Comparison of ENCODE assay signal across 24 cellular contexts in the genomic region with DNA sequence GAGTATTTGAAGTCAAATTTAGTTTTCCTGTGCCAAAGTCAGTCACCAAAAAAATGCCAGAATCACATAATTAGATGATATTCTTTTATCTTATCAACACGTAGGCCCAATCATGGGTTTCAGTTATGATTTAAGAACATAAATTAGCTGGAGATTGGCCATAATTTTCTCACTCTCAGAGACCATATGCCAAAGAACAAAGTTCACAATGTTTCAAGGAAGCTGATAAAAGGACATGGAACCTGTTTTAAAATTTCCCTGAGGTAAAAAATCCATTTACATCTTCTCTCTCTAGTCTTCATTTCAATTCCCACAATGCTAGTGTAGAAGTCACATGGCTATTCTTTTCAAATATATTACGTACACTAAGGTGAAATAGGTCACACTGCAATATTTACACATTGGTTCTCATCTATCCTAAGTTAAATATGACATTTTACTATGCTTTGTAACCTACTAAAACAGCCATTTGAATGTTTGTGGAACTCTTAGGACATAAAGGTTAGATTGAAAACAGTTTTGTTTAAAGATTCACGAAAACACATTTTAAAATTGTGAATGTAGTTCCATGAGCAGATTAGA.
"Had no signal": no experiment of that assay in that cellular context is flagged by ENCODE, and none has a peak within 500 bp of the region (broad histone marks: within the 10 kb centered on the region; RNA-seq: fewer than 3 reads in every experiment).

No MANE protein-coding gene starts in this region.

- ATAC-seq: gastrocnemius medialis; heart right ventricle; left ventricle myocardium superior; naive thymus-derived CD4-positive, alpha-beta T cell; right cardiac atrium; stimulated activated naive B cell treated with anti-CD40 and anti-IgM and Interleukin-4, amounts not matched to agents 10 μg/mL and 1 μg/mL and 100 μg/mL, for 72 hours; stimulated activated naive CD8-positive, alpha-beta T cell treated with anti-CD3 and anti-CD28 coated beads, Interleukin-15, amount 100 ng/mL, for 72 hours; upper lobe of right lung had no signal

- H3K4me3 ChIP-seq: dorsolateral prefrontal cortex, esophagus muscularis mucosa, gastrocnemius medialis, heart right ventricle, spleen, testis, tibial nerve, upper lobe of right lung, vagina had no signal

- H3K4me3 Mint-ChIP-seq: naive thymus-derived CD4-positive, alpha-beta T cell; nephron progenitor cell; stimulated activated naive B cell treated with anti-CD40 and anti-IgM and Interleukin-4, amounts not matched to agents 10 μg/mL and 1 μg/mL and 100 μg/mL, for 72 hours; stimulated activated naive CD8-positive, alpha-beta T cell treated with anti-CD3 and anti-CD28 coated beads, Interleukin-15, amount 100 ng/mL, for 72 hours had no signal

- H3K9me3 ChIP-seq: gastrocnemius medialis, spleen, testis, tibial nerve, upper lobe of right lung, vagina had no signal

- H3K27ac Mint-ChIP-seq: naive thymus-derived CD4-positive, alpha-beta T cell; nephron progenitor cell; stimulated activated naive B cell treated with anti-CD40 and anti-IgM and Interleukin-4, amounts not matched to agents 10 μg/mL and 1 μg/mL and 100 μg/mL, for 72 hours; stimulated activated naive CD8-positive, alpha-beta T cell treated with anti-CD3 and anti-CD28 coated beads, Interleukin-15, amount 100 ng/mL, for 72 hours had no signal

- FAIRE-seq: endometrium had no signal

- H3K27me3 Mint-ChIP-seq: naive thymus-derived CD4-positive, alpha-beta T cell; stimulated activated naive B cell treated with anti-CD40 and anti-IgM and Interleukin-4, amounts not matched to agents 10 μg/mL and 1 μg/mL and 100 μg/mL, for 72 hours; stimulated activated naive CD8-positive, alpha-beta T cell treated with anti-CD3 and anti-CD28 coated beads, Interleukin-15, amount 100 ng/mL, for 72 hours had no signal

- H3K27ac ChIP-seq: dorsolateral prefrontal cortex, epithelial cell of prostate, esophagus muscularis mucosa, gastrocnemius medialis, heart right ventricle, spleen, testis, tibial nerve, upper lobe of right lung, vagina had no signal

- H3K4me1 ChIP-seq: esophagus muscularis mucosa, gastrocnemius medialis, heart right ventricle, spleen, testis, tibial nerve, upper lobe of right lung, vagina had no signal

- H3K27me3 ChIP-seq: dorsolateral prefrontal cortex, esophagus muscularis mucosa, gastrocnemius medialis, heart right ventricle, spleen, testis, tibial nerve, upper lobe of right lung, vagina had no signal

- DNase-seq: cortex of kidney; dorsolateral prefrontal cortex; effector CD8-positive, alpha-beta T cell; gastrocnemius medialis; heart right ventricle; islet precursor cell; left ventricle myocardium superior; mesendoderm; naive thymus-derived CD4-positive, alpha-beta T cell; nephron progenitor cell; right cardiac atrium; spleen; stimulated activated CD4-positive, alpha-beta T cell treated with anti-CD3 and anti-CD28 coated beads, Interleukin-15, amount 100 ng/mL, for 24 hours; stimulated activated CD4-positive, alpha-beta T cell treated with anti-CD3 and anti-CD28 coated beads, Interleukin-1b, Interleukin-23, amount 100 ng/mL, for 48 hours; stimulated activated CD4-positive, alpha-beta T cell treated with anti-CD3 and anti-CD28 coated beads, Interleukin-4, amount 100 ng/mL, for 4 hours; stimulated activated naive B cell treated with anti-CD40 and anti-IgM and Interleukin-4, amounts not matched to agents 10 μg/mL and 1 μg/mL and 100 μg/mL, for 72 hours; stimulated activated naive CD8-positive, alpha-beta T cell treated with anti-CD3 and anti-CD28 coated beads, Interleukin-15, amount 100 ng/mL, for 72 hours; testis; upper lobe of right lung had no signal

- H3K4me1 Mint-ChIP-seq: naive thymus-derived CD4-positive, alpha-beta T cell; nephron progenitor cell; stimulated activated naive B cell treated with anti-CD40 and anti-IgM and Interleukin-4, amounts not matched to agents 10 μg/mL and 1 μg/mL and 100 μg/mL, for 72 hours; stimulated activated naive CD8-positive, alpha-beta T cell treated with anti-CD3 and anti-CD28 coated beads, Interleukin-15, amount 100 ng/mL, for 72 hours had no signal

- H3K9me3 Mint-ChIP-seq: naive thymus-derived CD4-positive, alpha-beta T cell; stimulated activated naive B cell treated with anti-CD40 and anti-IgM and Interleukin-4, amounts not matched to agents 10 μg/mL and 1 μg/mL and 100 μg/mL, for 72 hours; stimulated activated naive CD8-positive, alpha-beta T cell treated with anti-CD3 and anti-CD28 coated beads, Interleukin-15, amount 100 ng/mL, for 72 hours had no signal
